ENCODE assay signal across 13 cellular contexts in the genomic region with DNA sequence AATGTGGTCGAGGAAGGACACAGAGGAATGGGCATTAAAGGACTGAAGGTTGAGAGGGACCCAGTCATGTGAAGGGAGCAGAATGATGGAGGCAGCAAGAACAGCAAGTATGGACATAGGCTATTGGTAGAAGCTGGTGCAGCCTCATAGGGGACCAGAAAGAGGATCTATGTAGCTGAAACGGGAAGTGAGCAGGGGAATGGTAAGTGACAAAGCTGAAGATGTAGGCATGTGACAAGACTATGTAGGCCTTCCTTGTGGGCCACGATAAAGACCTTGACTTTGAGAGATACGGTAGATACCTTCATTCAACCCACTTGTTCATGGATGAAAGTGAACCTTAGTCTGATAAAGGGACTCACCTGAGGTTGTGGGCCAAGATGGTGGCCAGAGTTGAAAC. TPM values are rescaled to one million over a fixed set of nuclear protein-coding genes. Genes with fewer than 3 reads are reported as not detected.
DNase-seq lines count a peak whose midpoint lies in the region; ATAC-seq, FAIRE-seq and TF ChIP-seq lines count a peak whose summit lies in the region.
"Had no signal": no experiment of that assay in that cellular context is flagged by ENCODE, and none has a peak within 500 bp of the region (broad histone marks: within the 10 kb centered on the region; RNA-seq: fewer than 3 reads in every experiment).

No MANE protein-coding gene starts in this region.

- CTCF ChIA-PET in GM12878 (lab: Yijun Ruan, JAX) (no interaction called here), Calu3 (lab: Charles Lee) (no interaction called here)

- peak; percentile 61 for DNase-seq in GM13976 (ENCODE audit: low spot score)
- DNase-seq in GM12878 (ENCODE audit: low read depth, low spot score) = peak; percentile 66
- DNase-seq in NCI-H1105 treated with DMSO at 0.1 percent for 48 hours (lab: John Stamatoyannopoulos, UW) = no peak
- no peak for DNase-seq in thyroid gland
- no peak for DNase-seq in inferior parietal cortex (ENCODE audit: extremely low spot score)
- DNase-seq in Calu3 = no peak
- DNase-seq: effector CD8-positive, alpha-beta T cell; NCI-H524 treated with DMSO at 0.1 percent for 48 hours had no signal

- no peaks in the 10 kb centered on the region for H3K27me3 Mint-ChIP-seq in Calu3 (ENCODE audit: unreplicated experiment)

- H2AFZ ChIP-seq in GM12878 (ENCODE audit: control insufficient read depth, low read depth, low read length) = peak overlapping the region; percentile 26

- peak; percentile 51 for ATAC-seq in GM21447 (IDR thresholded peaks at IDR 0.05; ENCODE audit: unreplicated experiment)
- ATAC-seq in HG03521 (IDR thresholded peaks at IDR 0.05; ENCODE audit: unreplicated experiment) = peak; percentile 39
- ATAC-seq in GM12878 = peak; percentile 82

- RAD21 ChIA-PET in GM12878 (lab: Charles Lee; ENCODE audit: unreplicated experiment) = interaction anchor here (0.6 to 1.2 kb wide), 3 partner anchors 31 to 295 kb away, joined by 3 to 4 read pairs (median 3); no protein-coding TSS in a partner anchor

- in situ Hi-C loops in GM13976 (cut with MboI; ENCODE audit: low sequenced_read_pairs, unreplicated experiment) (no loop called here), GM12878 (cut with MboI) (no loop called here)

- no peak; a peak in 1 of 4 replicates for TF ChIP-seq EP300 in GM12878 (IDR thresholded peaks at IDR 0.05; ENCODE audit: borderline replicate concordance in 1 of 2, control insufficient read depth in 1 of 2, low read depth in 2 of 2, low read length in 2 of 2)

- H3K27me3 ChIP-seq in GM12878 (replicated peaks in 1 of 2; ENCODE audit: control insufficient read depth in 2 of 2, insufficient read depth in 2 of 2, low read length in 1 of 2) (no peaks in the 10 kb centered on the region), thyroid gland (no peaks in the 10 kb centered on the region)
- H3K27me3 ChIP-seq: BLaER1 treated with 17β-estradiol and CSF1 and Interleukin-3, amounts not matched to agents 10 nM and 100 nM; vagina had no signal

- H3K9me3 ChIP-seq in GM12878 (replicated peaks; ENCODE audit: control insufficient read depth, insufficient read depth, low read length) = no peaks in the 10 kb centered on the region; the same call in 1 of the 3 replicates
- no peaks in the 10 kb centered on the region for H3K9me3 ChIP-seq in thyroid gland
- H3K9me3 ChIP-seq: vagina had no signal

- no peak overlapping the region for H3K27ac Mint-ChIP-seq in Calu3 (ENCODE audit: unreplicated experiment)

- H3K4me1 Mint-ChIP-seq in Calu3 (ENCODE audit: low read depth, unreplicated experiment) = no peaks in the 10 kb centered on the region

- H3K36me3 ChIP-seq in GM12878 (ENCODE audit: control insufficient read depth in 2 of 2, insufficient read depth in 2 of 2, low read length in 1 of 2) (0 out of 4 replicates have a peak, but pooled peaks cover 0 to 3% of the 10 kb centered on the region in 2 experiments), thyroid gland (no peaks in the 10 kb centered on the region)
- H3K36me3 ChIP-seq: vagina had no signal

- H4K20me1 ChIP-seq in GM12878 (ENCODE audit: control insufficient read depth, insufficient read depth) = no peaks in the 10 kb centered on the region

- H3K4me1 ChIP-seq in GM12878 (ENCODE audit: control insufficient read depth, insufficient read depth, low read length) (peaks cover 18% of the 10 kb centered on the region), thyroid gland (peaks cover 6 to 10% of the 10 kb centered on the region in 2 donors)

- SMC1A ChIA-PET in GM12878 (lab: Charles Lee; ENCODE audit: uncharacterized antibody, unreplicated experiment) = interaction anchor here (0.7 to 2.0 kb wide), 6 partner anchors 10 to 126 kb away, joined by 3 to 7 read pairs (median 4); no protein-coding TSS in a partner anchor

- intact Hi-C loops in GM12878 (cut with micrococcal nuclease; ENCODE audit: unreplicated experiment) (no loop called here), thyroid gland (cut with DNase I) (no loop called here), Calu3 (cut with micrococcal nuclease; ENCODE audit: unreplicated experiment) (no loop called here)

- H3K36me3 Mint-ChIP-seq in Calu3 (ENCODE audit: insufficient read depth, unreplicated experiment) = peaks cover 13% of the 10 kb centered on the region

- peak overlapping the region; percentile 44 for H3K4me2 ChIP-seq in GM12878 (ENCODE audit: control insufficient read depth, insufficient read depth)
- H3K4me2 ChIP-seq: KMS-11 had no signal

- POLR2A ChIA-PET in GM12878 (lab: Charles Lee) = interaction anchor here (0.5 kb wide), 2 partner anchors 525 to 828 kb away, joined by 3 read pairs; no protein-coding TSS in a partner anchor

- H3K9me3 Mint-ChIP-seq in Calu3 (ENCODE audit: low read depth, unreplicated experiment) = no peaks in the 10 kb centered on the region

- WGBS in GM12878 (ENCODE audit: insufficient coverage, insufficient replicate concordance, low lambda C conversion rate, missing lambda C conversion rate) = 15% methylated on average over 4 of the region's 4 CpGs
- WGBS in thyroid gland, 2 donors = 91 to 94% methylated on average over 4 of the region's 4 CpGs

- TF ChIP-seq CTCF in GM13976 (IDR thresholded peaks at IDR 0.05; ENCODE audit: borderline replicate concordance, control extremely low read depth, extremely low read depth, insufficient read depth, missing control alignments) (no peak), GM12878 (IDR thresholded peaks at IDR 0.05 in 2 of 3, conservative IDR thresholded peaks at IDR 0.05 in 1 of 3; ENCODE audit: control insufficient read depth in 2 of 3, extremely low read depth in 1 of 3, insufficient read depth in 1 of 3, low read depth in 3 of 3, low read length in 3 of 3) (no peak), thyroid gland (IDR thresholded peaks at IDR 0.05) (no peak), Calu3 (IDR thresholded peaks at IDR 0.05; ENCODE audit: unreplicated experiment) (no peak)

- no peak overlapping the region for H3K4me3 Mint-ChIP-seq in Calu3 (ENCODE audit: low read depth, unreplicated experiment)

- H3K9ac ChIP-seq in GM12878 (ENCODE audit: control insufficient read depth, insufficient read depth, low read length) = no peak overlapping the region
- H3K9ac ChIP-seq: BLaER1 treated with 17β-estradiol and CSF1 and Interleukin-3, amounts not matched to agents 10 nM and 100 nM; KMS-11 had no signal

- H3K4me3 ChIP-seq in GM12878 = 0 out of 2 replicates have a peak overlapping the region, but pooled peaks have one; percentile 22
- H3K4me3 ChIP-seq in thyroid gland (replicated peaks in 1 of 3) = no peak overlapping the region
- H3K4me3 ChIP-seq: BLaER1 treated with 17β-estradiol and CSF1 and Interleukin-3, amounts not matched to agents 10 nM and 100 nM; vagina had no signal

- H3K27ac ChIP-seq in GM12878 (ENCODE audit: control insufficient read depth, insufficient read depth) (peak overlapping the region; percentile 48; the same call in 1 of the 2 replicates), thyroid gland (no peak overlapping the region)
- H3K27ac ChIP-seq: KMS-11, vagina had no signal

- no peak for TF ChIP-seq POLR2A in GM12878 (IDR thresholded peaks at IDR 0.05; ENCODE audit: low read depth, low read length)
- no peak for TF ChIP-seq POLR2A in thyroid gland (IDR thresholded peaks at IDR 0.05)

- BruUV-seq in GM12878 (replicated peaks; lab: Mats Ljungman, UMichigan) = no TSS peak
- no TSS peak for BruUV-seq in Calu3 (replicated peaks; lab: Mats Ljungman, UMichigan)

- FAIRE-seq in GM12878 (lab: Jason Lieb, UNC) = peak; percentile 87

- no peak for TF ChIP-seq RAD21 in GM12878 (IDR thresholded peaks at IDR 0.05; ENCODE audit: insufficient read depth, low read depth, low read length)

- peaks cover 41% of the 10 kb centered on the region for H3K79me2 ChIP-seq in GM12878 (ENCODE audit: control insufficient read depth, insufficient read depth, low read length)

RNA-seq across cellular contexts. Expression of a gene that starts 3.5 kb away (rescaled TPM):
- total RNA-seq in GM12878 (2013; cell fraction: nucleolus; rRNA removed) = 38.7 and 40.1 TPM in 2 replicates
- total RNA-seq in GM12878 (2014; rRNA removed) (43.1 TPM in 2 replicates), GM12878 (2014; rRNA removed; fragmentation: Illumina TruSeq; extraction: Trizol) (63.3 and 64.7 TPM in 2 replicates), GM12878 (2021) (79.7 and 87.3 TPM in 2 replicates), thyroid gland (10 to 100 TPM; 22.3 to 31.2 (median 24.6) TPM), Calu3 (2022) (106 and 113 TPM in 2 replicates)
- polyA plus RNA-seq in GM12878 (2011; ENCODE audit: low read depth) = 41.2 TPM
- polyA plus RNA-seq in GM12878 (2011; rRNA removed) (37.8 and 46.2 TPM in 2 replicates), GM12878 (2014; fragmentation: Illumina TruSeq; extraction: Trizol) (69.6 and 82.7 TPM in 2 replicates), GM12878 (2014; fragmentation: Nextera tagmentation; extraction: Ambion mirVana) (100 to 1,000 TPM in 1 of 2 experiments, 10 to 100 TPM in 1; 66.1 to 102 TPM), GM12878 (2014; rRNA removed) (59.9 and 62.8 TPM in 2 replicates), GM12878 (2016; fragmentation: Nextera tagmentation; extraction: Ambion mirVana) (100 to 1,000 TPM; 102 TPM)
- polyA plus RNA-seq in GM12878 (2011; cell fraction: cytosol; rRNA removed) = 35.0 and 39.9 TPM in 2 replicates
- 27.3 and 29.7 TPM in 2 replicates for polyA plus RNA-seq in GM12878 (2011; cell fraction: nucleus; rRNA removed)
- 59.1 and 60.9 TPM in 2 replicates for polyA plus RNA-seq in GM12878 (2012)
- 41.7 and 48.8 TPM in 2 replicates for polyA minus RNA-seq in GM12878 (2011; rRNA and poly(A)+ RNA removed)
- 13.4 and 18.1 TPM in 2 replicates for polyA minus RNA-seq in GM12878 (2011; cell fraction: cytosol; rRNA and poly(A)+ RNA removed)
- polyA minus RNA-seq in GM12878 (2011; cell fraction: nucleus; rRNA and poly(A)+ RNA removed) = 16.9 and 26.8 TPM in 2 replicates

Comparison
In these comparisons a context has a peak if more than half of its experiments do, and no peak if none do; other contexts are left out.
1. DNase-seq: peak in GM13976 (single experiment) and GM12878 (single experiment); none in NCI-H1105 treated with DMSO at 0.1 percent for 48 hours (single experiment), thyroid gland (0 of 2), inferior parietal cortex (single experiment) and Calu3 (single experiment).
2. Peak in every context shown above with its lines, with median percentiles within 50 percentile points of each other: ATAC-seq.